9 cellular contexts compared by ENCODE assay signal in genomic region chr14:32382704-32383103, GRCh38. TPM values are rescaled to one million over a fixed set of nuclear protein-coding genes. Genes with fewer than 3 reads are reported as not detected.
DNase-seq lines count a peak whose midpoint lies in the region; ATAC-seq and TF ChIP-seq lines count a peak whose summit lies in the region.
"Had no signal": no experiment of that assay in that cellular context is flagged by ENCODE, and none has a peak within 500 bp of the region (broad histone marks: within the 10 kb centered on the region; RNA-seq: fewer than 3 reads in every experiment).

No MANE protein-coding gene starts in this region.

- in situ Hi-C loops in G401 (cut with HindIII; ENCODE audit: low sequenced_read_pairs) = no loop called here

- no peaks in the 10 kb centered on the region for H3K9me3 ChIP-seq in DND-41 (ENCODE audit: insufficient read depth, low read length, severe bottlenecking)

- peak; percentile 41 for TF ChIP-seq CTCF in DND-41 (IDR thresholded peaks at IDR 0.05; ENCODE audit: borderline replicate concordance, extremely low read depth, low read length, poor library complexity, severe bottlenecking)

- H3K79me2 ChIP-seq in DND-41 (ENCODE audit: insufficient read depth, low read length) = no peaks in the 10 kb centered on the region

- H3K4me2 ChIP-seq in DND-41 (ENCODE audit: insufficient read depth, low read length) = no peak overlapping the region

- H3K9ac ChIP-seq in DND-41 (ENCODE audit: low read depth, low read length) = no peak overlapping the region

- no peaks in the 10 kb centered on the region for H4K20me1 ChIP-seq in DND-41 (ENCODE audit: insufficient read depth, low read length)

- no peak overlapping the region for H2AFZ ChIP-seq in DND-41 (ENCODE audit: low read depth, low read length)

- ATAC-seq in DND-41 (ENCODE audit: insufficient read depth, low read depth) (0 out of 3 replicates have a peak, but pooled peaks have one; percentile 47), HG02852 (IDR thresholded peaks at IDR 0.05; ENCODE audit: unreplicated experiment) (no peak)

- DNase-seq in DND-41 (no peak), NCI-H2029 treated with DMSO at 0.1 percent for 48 hours (lab: John Stamatoyannopoulos, UW) (peak; percentile 31), dermis blood vessel endothelial cell (peak; percentile 5), medulla oblongata (ENCODE audit: extremely low spot score) (peak; percentile 50), G401 (ENCODE audit: low spot score) (no peak), DMS79 (lab: John Stamatoyannopoulos, UW) (no peak)
- DNase-seq in activated CD4-positive, alpha-beta T cell treated with anti-CD3 and anti-CD28 coated beads, Interleukin-2, amount 50 U/mL, for 48 hours = no peak
- DNase-seq: stimulated activated naive CD8-positive, alpha-beta T cell treated with anti-CD3 and anti-CD28 coated beads, Interleukin-15, Interleukin-2, amounts not matched to agents 100 U/mL and 50 U/mL, for 24 hours had no signal

- H3K27me3 ChIP-seq in DND-41 (ENCODE audit: insufficient read depth, low read length, poor library complexity) = no peaks in the 10 kb centered on the region

- H3K4me1 ChIP-seq in DND-41 (ENCODE audit: insufficient read depth, low read length) = no peaks in the 10 kb centered on the region

- no peaks in the 10 kb centered on the region for H3K36me3 ChIP-seq in DND-41 (ENCODE audit: insufficient read depth, low read length)

- no peak overlapping the region for H3K27ac ChIP-seq in DND-41 (ENCODE audit: low read length)

- no peak overlapping the region for H3K4me3 ChIP-seq in DND-41 (ENCODE audit: low read depth in 1 of 2, low read length in 2 of 2)

RNA-seq across cellular contexts. Expression of gene AKAP6, which starts 53.6 kb away (rescaled TPM):
- total RNA-seq in dermis blood vessel endothelial cell = 0.51 and 0.79 TPM in 2 replicates
- 0.06 and 2.3 TPM in 2 replicates for total RNA-seq in G401 (2014; rRNA removed; shearing (Covaris generic))

Comparison
In these comparisons a context has a peak if more than half of its experiments do, and no peak if none do; other contexts are left out.
1. DNase-seq: peak in NCI-H2029 treated with DMSO at 0.1 percent for 48 hours (single experiment), dermis blood vessel endothelial cell (single experiment) and medulla oblongata (single experiment); none in DND-41 (single experiment), G401 (single experiment), DMS79 (single experiment) and activated CD4-positive, alpha-beta T cell treated with anti-CD3 and anti-CD28 coated beads, Interleukin-2, amount 50 U/mL, for 48 hours (0 of 2).